ENCODE assay signal across 10 cellular contexts in the genomic region with DNA sequence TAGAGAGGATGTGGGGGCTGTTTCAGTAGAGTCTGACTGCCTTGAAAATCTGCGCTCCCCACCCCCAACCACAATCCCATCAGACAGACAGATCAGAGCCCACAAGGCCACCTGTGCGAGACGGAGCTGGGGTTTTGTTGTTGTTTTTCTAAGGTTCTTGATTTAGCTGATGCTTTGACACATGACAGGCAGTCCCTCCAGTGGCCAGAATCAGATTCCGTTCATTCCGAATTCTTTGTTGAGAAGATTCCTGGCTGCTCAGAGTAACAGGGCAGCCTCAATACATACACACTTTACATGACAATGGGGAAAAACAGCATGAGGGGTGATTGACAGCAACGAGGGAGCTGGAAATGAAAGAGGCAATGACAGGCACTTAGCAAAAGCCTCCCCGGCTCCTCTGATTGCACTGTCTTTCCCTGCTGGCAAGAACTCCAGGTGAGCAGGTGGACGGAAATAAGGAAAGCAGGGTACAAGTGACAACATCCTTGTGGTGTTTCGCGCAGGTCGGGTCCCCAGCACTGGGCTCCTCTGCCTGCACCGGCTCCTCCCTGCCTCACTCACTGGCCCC.
A peak's percentile ranks its signal among the peaks of the same experiment; 100 is the strongest.
DNase-seq lines count a peak whose midpoint lies in the region; ATAC-seq, FAIRE-seq and TF ChIP-seq lines count a peak whose summit lies in the region.
"Had no signal": no experiment of that assay in that cellular context is flagged by ENCODE, and none has a peak within 500 bp of the region (broad histone marks: within the 10 kb centered on the region; RNA-seq: fewer than 3 reads in every experiment).

No MANE protein-coding gene starts in this region.

- no peaks in the 10 kb centered on the region for H3K27me3 ChIP-seq in CD4-positive, alpha-beta T cell (ENCODE audit: control insufficient read depth, insufficient read depth, low read length)
- H3K27me3 ChIP-seq in H7 (ENCODE audit: control insufficient read depth, insufficient read depth, low read length), result no peaks in the 10 kb centered on the region
- H3K27me3 ChIP-seq in OCI-LY1 (ENCODE audit: insufficient read depth, low read length), result no peaks in the 10 kb centered on the region
- H3K27me3 ChIP-seq in PC-3 (ENCODE audit: low read length), result no peaks in the 10 kb centered on the region
- H3K27me3 ChIP-seq: heart right ventricle had no signal

- no peak overlapping the region for H3K4me3 Mint-ChIP-seq in CD4-positive, alpha-beta T cell
- H3K4me3 Mint-ChIP-seq in immature natural killer cell, result no peak overlapping the region

- H3K9me2 ChIP-seq in OCI-LY1 (ENCODE audit: low read depth, low read length) (no peaks in the 10 kb centered on the region), PC-3 (replicated peaks; ENCODE audit: low read length) (no peaks in the 10 kb centered on the region)

- peaks cover 51% of the 10 kb centered on the region for H3K4me1 Mint-ChIP-seq in CD4-positive, alpha-beta T cell (ENCODE audit: low read depth)
- H3K4me1 Mint-ChIP-seq in immature natural killer cell, result peaks cover 18 to 33% of the 10 kb centered on the region in 2 donors

- ATAC-seq in CD4-positive, alpha-beta T cell (ENCODE audit: poor library complexity), result peak; percentile 32
- ATAC-seq in PC-3, result no peak
- ATAC-seq: heart right ventricle had no signal

- peaks cover 1% of the 10 kb centered on the region for H3K36me3 ChIP-seq in H7 (replicated peaks; ENCODE audit: control insufficient read depth, insufficient read depth, low read length)
- H3K36me3 ChIP-seq in OCI-LY1 (ENCODE audit: insufficient read depth, low read length), result peaks cover 36% of the 10 kb centered on the region
- peaks cover 53% of the 10 kb centered on the region for H3K36me3 ChIP-seq in PC-3 (ENCODE audit: low read depth, low read length)

- POLR2A ChIA-PET in CD4-positive, alpha-beta T cell (lab: Charles Lee), result interaction anchor here (0.5 kb wide), 1 partner anchor 761 kb away, joined by 4 read pairs; no protein-coding TSS in a partner anchor
- POLR2A ChIA-PET in PC-3 (lab: Charles Lee; ENCODE audit: unreplicated experiment), result no interaction called here

- no peaks in the 10 kb centered on the region for H3K9me3 Mint-ChIP-seq in CD4-positive, alpha-beta T cell
- no peaks in the 10 kb centered on the region for H3K9me3 Mint-ChIP-seq in immature natural killer cell

- no peak overlapping the region for H3K27ac ChIP-seq in CD4-positive, alpha-beta T cell (ENCODE audit: low read depth, low read length)
- peak overlapping the region; percentile 97 for H3K27ac ChIP-seq in OCI-LY1 (ENCODE audit: low read depth, low read length, poor library complexity, severe bottlenecking)
- H3K27ac ChIP-seq in PC-3 (ENCODE audit: low read length), result no peak overlapping the region
- H3K27ac ChIP-seq: heart right ventricle had no signal

- H3K27ac Mint-ChIP-seq in CD4-positive, alpha-beta T cell, result peak overlapping the region; percentile 3
- H3K27ac Mint-ChIP-seq in immature natural killer cell, result peak overlapping the region in 4 of 6 donors; percentile 28 to 62 (median 52)

- no peaks in the 10 kb centered on the region for H3K27me3 Mint-ChIP-seq in CD4-positive, alpha-beta T cell
- H3K27me3 Mint-ChIP-seq in immature natural killer cell (ENCODE audit: low read depth in 3 of 3), result peaks cover 0 to 3% (median 0%) of the 10 kb centered on the region in 3 donors

- H3K79me2 ChIP-seq in OCI-LY1 (ENCODE audit: insufficient read depth, low read length) (no peaks in the 10 kb centered on the region), PC-3 (ENCODE audit: low read length) (no peaks in the 10 kb centered on the region)

- H3K4me3 ChIP-seq in H7 (ENCODE audit: insufficient read depth, low read depth, low read length) (no peak overlapping the region), OCI-LY1 (ENCODE audit: low read depth, low read length, poor library complexity, severe bottlenecking) (peak overlapping the region; percentile 13), PC-3 (ENCODE audit: low read length) (no peak overlapping the region)
- H3K4me3 ChIP-seq: heart right ventricle had no signal

- no peak for FAIRE-seq in urothelium cell line (lab: Jason Lieb, UNC)

- H2AFZ ChIP-seq in OCI-LY1 (ENCODE audit: low read length) (no peak overlapping the region), PC-3 (ENCODE audit: low read length) (no peak overlapping the region)

- no TSS peak for BruUV-seq in PC-3 (replicated peaks; lab: Mats Ljungman, UMichigan)

- H3F3A ChIP-seq in OCI-LY1 (ENCODE audit: insufficient read depth, low read length) (no peaks in the 10 kb centered on the region), PC-3 (ENCODE audit: low read length, unreplicated experiment) (peaks cover 9% of the 10 kb centered on the region)

- H3K9ac ChIP-seq in OCI-LY1 (ENCODE audit: low read length) (peak overlapping the region; percentile 57; the same call in 1 of the 2 replicates), PC-3 (ENCODE audit: low read length) (no peak overlapping the region)

- H3K4me1 ChIP-seq in OCI-LY1 (ENCODE audit: insufficient read depth, low read length, severe bottlenecking) (peaks cover 79% of the 10 kb centered on the region), PC-3 (ENCODE audit: insufficient read depth, low read length) (no peaks in the 10 kb centered on the region)

- CTCF ChIA-PET in CD4-positive, alpha-beta T cell (lab: Charles Lee), result interaction anchor here (0.7 kb wide), 1 partner anchor 11 kb away, joined by 3 read pairs; no protein-coding TSS in a partner anchor
- CTCF ChIA-PET in PC-3 (lab: Charles Lee), result interaction anchor here (0.6 kb wide), 1 partner anchor 411 kb away, joined by 3 read pairs; no protein-coding TSS in a partner anchor

- H4K20me1 ChIP-seq in OCI-LY1 (ENCODE audit: insufficient read depth, low read length), result no peaks in the 10 kb centered on the region
- H4K20me1 ChIP-seq in PC-3 (ENCODE audit: low read length), result 0 out of 2 replicates have a peak, but pooled peaks cover 5% of the 10 kb centered on the region

- H3K36me3 Mint-ChIP-seq in CD4-positive, alpha-beta T cell (ENCODE audit: low read depth), result peaks cover 46% of the 10 kb centered on the region
- H3K36me3 Mint-ChIP-seq in immature natural killer cell, result peaks cover 7 to 20% (median 7%) of the 10 kb centered on the region in 3 donors

- intact Hi-C loops in CD4-positive, alpha-beta T cell (cut with DNase I, micrococcal nuclease), result no loop called here
- intact Hi-C loops in PC-3 (cut with micrococcal nuclease), result no loop called here

- no peaks in the 10 kb centered on the region for H3K9me3 ChIP-seq in CD4-positive, alpha-beta T cell (ENCODE audit: control insufficient read depth, low read length)
- H3K9me3 ChIP-seq in OCI-LY1 (ENCODE audit: low read length) (no peaks in the 10 kb centered on the region), PC-3 (ENCODE audit: low read length) (no peaks in the 10 kb centered on the region)
- H3K9me3 ChIP-seq: heart right ventricle had no signal

- no peak for TF ChIP-seq CTCF in CD4-positive, alpha-beta T cell (IDR thresholded peaks at IDR 0.05)
- TF ChIP-seq CTCF in OCI-LY1 (IDR thresholded peaks at IDR 0.05; ENCODE audit: low read length) (peak; percentile 48; the same call in 1 of the 2 replicates), PC-3 (conservative IDR thresholded peaks at IDR 0.05; ENCODE audit: low read depth, low read length) (no peak)

- DNase-seq in CD4-positive, alpha-beta T cell, result peak in 1 of 10 experiments; percentile 23
- DNase-seq in H7 (peak; percentile 94), immature natural killer cell (no peak), PC-3 (no peak), cortex of kidney (lab: John Stamatoyannopoulos, UW) (no peak), urothelium cell line (ENCODE audit: low spot score) (no peak), OCI-M1 (lab: John Stamatoyannopoulos, UW) (no peak)
- DNase-seq: heart right ventricle, NCI-H774 had no signal

- H3K4me2 ChIP-seq in OCI-LY1 (ENCODE audit: low read length), result peak overlapping the region; percentile 52
- no peak overlapping the region for H3K4me2 ChIP-seq in PC-3 (ENCODE audit: low read length)
